ENCODE assay signal across 8 cellular contexts in genomic region chr1:1079408-1080121, GRCh38. TPM values are rescaled to one million over a fixed set of nuclear protein-coding genes. Genes with fewer than 3 reads are reported as not detected.
A peak's percentile ranks its signal among the peaks of the same experiment; 100 is the strongest.
DNase-seq lines count a peak whose midpoint lies in the region; ATAC-seq, FAIRE-seq and TF ChIP-seq lines count a peak whose summit lies in the region.

No MANE protein-coding gene starts in this region.

- H3K9me3 ChIP-seq in BE2C, result no peaks in the 10 kb centered on the region
- no peaks in the 10 kb centered on the region for H3K9me3 ChIP-seq in gastroesophageal sphincter
- no peaks in the 10 kb centered on the region for H3K9me3 ChIP-seq in osteoblast (ENCODE audit: low read depth, low read length)

- peak; percentile 28 for FAIRE-seq in GM19239 (lab: Jason Lieb, UNC)

- H4K20me1 ChIP-seq in osteoblast (ENCODE audit: insufficient read depth, low read length), result no peaks in the 10 kb centered on the region

- ATAC-seq in gastroesophageal sphincter (peak; percentile 68), HG02623 (IDR thresholded peaks at IDR 0.05; ENCODE audit: unreplicated experiment) (no peak), HG02588 (IDR thresholded peaks at IDR 0.05; ENCODE audit: unreplicated experiment) (no peak)

- no peak for TF ChIP-seq CTCF in BE2C (IDR thresholded peaks at IDR 0.05; ENCODE audit: low read depth, low read length)
- TF ChIP-seq CTCF in gastroesophageal sphincter (IDR thresholded peaks at IDR 0.05), result no peak
- no peak for TF ChIP-seq CTCF in osteoblast (IDR thresholded peaks at IDR 0.05; ENCODE audit: extremely low read depth, low read depth, low read length)

- WGBS in gastroesophageal sphincter (ENCODE audit: low coverage in 1 of 2), 2 donors, result 0% methylated on average over 1 to 3 of the region's 38 CpGs

- peak overlapping the region; percentile 76 for H3K4me2 ChIP-seq in osteoblast (ENCODE audit: insufficient read depth, low read length)

- peak; percentile 86 for DNase-seq in BE2C
- DNase-seq in GM19239 (ENCODE audit: insufficient read length, low spot score), result peak; percentile 77
- peak; percentile 69 for DNase-seq in NCI-H2171 (lab: John Stamatoyannopoulos, UW)
- DNase-seq in activated T-helper 9 cell treated with anti-CD3 and anti-CD28 coated beads, Interleukin-2, amount 50 U/mL, for 16 hours (ENCODE audit: low read depth), result peak; percentile 33
- DNase-seq in osteoblast (ENCODE audit: insufficient read length, low spot score, missing footprints), result peak; percentile 98

- peak overlapping the region; percentile 51 for H3K4me3 ChIP-seq in BE2C (ENCODE audit: low read depth, low read length)
- H3K4me3 ChIP-seq in gastroesophageal sphincter, result peak overlapping the region; percentile 1 to 42
- peak overlapping the region; percentile 48 for H3K4me3 ChIP-seq in osteoblast (ENCODE audit: insufficient read depth, low read length)

- TF ChIP-seq POLR2A in gastroesophageal sphincter (IDR thresholded peaks at IDR 0.05), result no peak

- H3K36me3 ChIP-seq in BE2C (no peaks in the 10 kb centered on the region), gastroesophageal sphincter (peaks cover 0 to 23% of the 10 kb centered on the region in 2 donors), osteoblast (ENCODE audit: insufficient read depth, low read length) (no peaks in the 10 kb centered on the region)

- H3K27me3 ChIP-seq in BE2C (no peaks in the 10 kb centered on the region), gastroesophageal sphincter (peaks cover 20% of the 10 kb centered on the region), osteoblast (ENCODE audit: insufficient read depth, low read length) (no peaks in the 10 kb centered on the region)

- H3K4me1 ChIP-seq in BE2C, result peaks cover 3% of the 10 kb centered on the region; the same call in 1 of the 2 replicates
- H3K4me1 ChIP-seq in gastroesophageal sphincter, result peaks cover 0 to 15% (median 12%) of the 10 kb centered on the region in 3 donors
- peaks cover 10% of the 10 kb centered on the region for H3K4me1 ChIP-seq in osteoblast (ENCODE audit: insufficient read depth, low read length)

- H3K27ac ChIP-seq in gastroesophageal sphincter (peak overlapping the region in 1 of 4 donors; percentile 54), osteoblast (ENCODE audit: low read depth, low read length) (no peak overlapping the region)

- H3K79me2 ChIP-seq in osteoblast (ENCODE audit: insufficient read depth, low read length), result no peaks in the 10 kb centered on the region

- peak overlapping the region; percentile 35 for H2AFZ ChIP-seq in osteoblast (ENCODE audit: low read length)

- TF ChIP-seq EP300 in gastroesophageal sphincter (IDR thresholded peaks at IDR 0.05), result no peak

RNA-seq across cellular contexts. Expression of gene RNF223, which starts 5.5 kb away (rescaled TPM):
- polyA plus RNA-seq in BE2C (2012; ENCODE audit: insufficient read depth, insufficient read length, low read depth), result not detected
- total RNA-seq in gastroesophageal sphincter (1 to 10 TPM in 1 of 4 donors, not detected in 3; 1.1 TPM), osteoblast (not detected in 2 replicates)

RNA-seq across cellular contexts. Expression of gene C1orf159, which starts 36.3 kb away (rescaled TPM):
- 32.0 TPM for polyA plus RNA-seq in BE2C (2012; ENCODE audit: insufficient read depth, insufficient read length, low read depth)
- total RNA-seq in gastroesophageal sphincter (10 to 100 TPM in 2 of 4 donors, 1 to 10 TPM in 2; 6.3 to 15.3 (median 9.9) TPM), osteoblast (5.4 and 8.5 TPM in 2 replicates)

RNA-seq across cellular contexts. Expression of gene AGRN, which starts 59.6 kb away (rescaled TPM):
- polyA plus RNA-seq in BE2C (2012; ENCODE audit: insufficient read depth, insufficient read length, low read depth), result 58.7 TPM
- total RNA-seq in gastroesophageal sphincter, result 10 to 100 TPM; 18.0 to 33.6 (median 23.5) TPM
- total RNA-seq in osteoblast, result 14.7 and 30.0 TPM in 2 replicates

Comparison
In these comparisons a context has a peak if more than half of its experiments do, and no peak if none do; other contexts are left out.
1. DNase-seq: peak in every context shown above with its lines; median percentile 98 in osteoblast; 86 in BE2C; 77 in GM19239; 69 in NCI-H2171; 33 in activated T-helper 9 cell treated with anti-CD3 and anti-CD28 coated beads, Interleukin-2, amount 50 U/mL, for 16 hours.